14 cellular contexts compared by ENCODE assay signal in the genomic region with DNA sequence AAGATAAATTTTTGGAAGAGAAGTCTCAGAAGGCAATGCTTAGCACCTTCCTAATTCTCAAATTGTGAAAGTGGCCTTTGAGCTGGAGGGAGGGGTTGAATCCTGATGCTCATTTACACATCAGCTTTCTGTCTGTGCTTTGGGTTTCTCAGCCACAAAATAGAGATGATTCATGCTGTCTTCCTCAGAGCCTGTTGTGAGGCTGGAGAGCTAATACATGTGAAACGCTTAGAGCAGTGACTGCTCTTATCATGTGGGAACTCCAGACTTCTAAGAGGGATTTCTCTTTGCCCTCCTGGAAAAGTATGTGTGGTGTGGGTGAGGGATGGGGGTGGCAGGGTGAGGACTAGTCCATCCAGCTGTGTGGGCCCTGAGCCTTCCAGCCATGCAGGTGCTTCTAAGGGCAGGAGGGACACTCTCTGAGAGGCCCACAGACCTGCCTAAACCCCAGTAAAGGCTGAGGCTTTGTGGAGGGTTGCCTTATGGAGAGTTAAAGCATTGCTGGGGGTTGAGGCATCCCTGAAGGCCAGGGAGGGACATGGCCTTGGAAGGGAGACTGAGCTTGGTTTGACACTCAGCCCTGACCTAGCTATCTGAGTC. TPM values are rescaled to one million over a fixed set of nuclear protein-coding genes. Genes with fewer than 3 reads are reported as not detected.
DNase-seq lines count a peak whose midpoint lies in the region; ATAC-seq, FAIRE-seq and TF ChIP-seq lines count a peak whose summit lies in the region.
"Had no signal": no experiment of that assay in that cellular context is flagged by ENCODE, and none has a peak within 500 bp of the region (broad histone marks: within the 10 kb centered on the region; RNA-seq: fewer than 3 reads in every experiment).

No MANE protein-coding gene starts in this region.

- H3K9ac ChIP-seq in PC-3 (ENCODE audit: low read length) = no peak overlapping the region

- H3K27ac ChIP-seq in PC-3 (ENCODE audit: low read length) = no peak overlapping the region
- H3K27ac ChIP-seq: gastrocnemius medialis had no signal

- no peaks in the 10 kb centered on the region for H3K79me2 ChIP-seq in PC-3 (ENCODE audit: low read length)

- H3K9me3 Mint-ChIP-seq in activated naive CD4-positive, alpha-beta T cell treated with anti-CD3 and anti-CD28 coated beads, Interleukin-2, amount 10 ng/mL, durations not matched to agents 7 days and 5 days = no peaks in the 10 kb centered on the region
- H3K9me3 Mint-ChIP-seq in activated naive CD4-positive, alpha-beta T cell treated with anti-CD3 and anti-CD28 coated beads for 36 hours = no peaks in the 10 kb centered on the region

- peak; percentile 48 for ATAC-seq in PC-3
- ATAC-seq: gastrocnemius medialis had no signal

- H3K9me3 ChIP-seq in PC-3 (ENCODE audit: low read length) = no peaks in the 10 kb centered on the region
- H3K9me3 ChIP-seq: BE2C, gastrocnemius medialis had no signal

- H3K36me3 ChIP-seq in PC-3 (ENCODE audit: low read depth, low read length) = no peaks in the 10 kb centered on the region
- H3K36me3 ChIP-seq: BE2C, gastrocnemius medialis had no signal

- H3K4me2 ChIP-seq in PC-3 (ENCODE audit: low read length) = no peak overlapping the region

- no peak for DNase-seq in activated naive CD4-positive, alpha-beta T cell treated with anti-CD3 and anti-CD28 coated beads, Interleukin-2, amount 10 ng/mL, durations not matched to agents 7 days and 5 days
- no peak for DNase-seq in activated naive CD4-positive, alpha-beta T cell treated with anti-CD3 and anti-CD28 coated beads for 36 hours
- DNase-seq in PC-3 (peak; percentile 58), foreskin fibroblast (peak; percentile 43 to 53), urothelium cell line (ENCODE audit: low spot score) (peak; percentile 41), cerebellar nuclear complex (lab: John Stamatoyannopoulos, UW) (no peak), DMS 273 treated with DMSO at 0.1 percent for 48 hours (lab: John Stamatoyannopoulos, UW) (no peak), HK-2 (ENCODE audit: unreplicated experiment) (no peak)
- DNase-seq: activated effector memory CD4-positive, alpha-beta T cell treated with Interleukin-2 at 50 U/mL for 16 hours; BE2C; gastrocnemius medialis; NCI-H1436 had no signal

- H3K27ac Mint-ChIP-seq in activated naive CD4-positive, alpha-beta T cell treated with anti-CD3 and anti-CD28 coated beads, Interleukin-2, amount 10 ng/mL, durations not matched to agents 7 days and 5 days = peak overlapping the region; percentile 30
- no peak overlapping the region for H3K27ac Mint-ChIP-seq in activated naive CD4-positive, alpha-beta T cell treated with anti-CD3 and anti-CD28 coated beads for 36 hours

- peaks cover 3% of the 10 kb centered on the region; the same call in 1 of the 2 replicates for H3K27me3 ChIP-seq in PC-3 (ENCODE audit: low read length)

- no peak overlapping the region for H3K4me3 Mint-ChIP-seq in activated naive CD4-positive, alpha-beta T cell treated with anti-CD3 and anti-CD28 coated beads, Interleukin-2, amount 10 ng/mL, durations not matched to agents 7 days and 5 days
- H3K4me3 Mint-ChIP-seq in activated naive CD4-positive, alpha-beta T cell treated with anti-CD3 and anti-CD28 coated beads for 36 hours = no peak overlapping the region

- H3K9me2 ChIP-seq in PC-3 (replicated peaks; ENCODE audit: low read length) = no peaks in the 10 kb centered on the region

- POLR2A ChIA-PET in PC-3 (lab: Charles Lee; ENCODE audit: unreplicated experiment) = interaction anchor here (0.7 kb wide), 1 partner anchor 13 kb away, joined by 3 read pairs; no protein-coding TSS in a partner anchor

- H3K4me1 Mint-ChIP-seq in activated naive CD4-positive, alpha-beta T cell treated with anti-CD3 and anti-CD28 coated beads, Interleukin-2, amount 10 ng/mL, durations not matched to agents 7 days and 5 days = peaks cover 10% of the 10 kb centered on the region
- H3K4me1 Mint-ChIP-seq in activated naive CD4-positive, alpha-beta T cell treated with anti-CD3 and anti-CD28 coated beads for 36 hours (ENCODE audit: low read depth) = peaks cover 21% of the 10 kb centered on the region

- peaks cover 9% of the 10 kb centered on the region; the same call in 1 of the 2 replicates for H3K4me1 ChIP-seq in PC-3 (ENCODE audit: insufficient read depth, low read length)
- H3K4me1 ChIP-seq: BE2C had no signal

- TF ChIP-seq CTCF in PC-3 (conservative IDR thresholded peaks at IDR 0.05; ENCODE audit: low read depth, low read length) (no peak), foreskin fibroblast (IDR thresholded peaks at IDR 0.05; ENCODE audit: low read depth, low read length) (no peak)

- CTCF ChIA-PET in activated naive CD4-positive, alpha-beta T cell treated with anti-CD3 and anti-CD28 coated beads, Interleukin-2, amount 10 ng/mL, durations not matched to agents 7 days and 5 days (lab: Charles Lee) = interaction anchor here (0.8 to 1.0 kb wide), 3 partner anchors 28 to 683 kb away, joined by 3 to 4 read pairs (median 3); no protein-coding TSS in a partner anchor
- CTCF ChIA-PET in activated naive CD4-positive, alpha-beta T cell treated with anti-CD3 and anti-CD28 coated beads for 36 hours (lab: Charles Lee) = no interaction called here
- CTCF ChIA-PET in PC-3 (lab: Charles Lee) = interaction anchor here (0.7 to 1.1 kb wide), 2 partner anchors 160 to 368 kb away, joined by 3 to 10 read pairs; no protein-coding TSS in a partner anchor

- no peak overlapping the region for H2AFZ ChIP-seq in PC-3 (ENCODE audit: low read length)

- no peaks in the 10 kb centered on the region for H4K20me1 ChIP-seq in PC-3 (ENCODE audit: low read length)

- H3K4me3 ChIP-seq in PC-3 (ENCODE audit: low read length) (no peak overlapping the region), foreskin fibroblast (ENCODE audit: low read depth in 1 of 2, low read length in 2 of 2) (no peak overlapping the region)
- H3K4me3 ChIP-seq: gastrocnemius medialis had no signal

- no peaks in the 10 kb centered on the region for H3F3A ChIP-seq in PC-3 (ENCODE audit: low read length, unreplicated experiment)

- peak; percentile 30 for FAIRE-seq in urothelium cell line (lab: Jason Lieb, UNC)
- FAIRE-seq: GM19239 had no signal

- H3K36me3 Mint-ChIP-seq in activated naive CD4-positive, alpha-beta T cell treated with anti-CD3 and anti-CD28 coated beads, Interleukin-2, amount 10 ng/mL, durations not matched to agents 7 days and 5 days = no peaks in the 10 kb centered on the region
- H3K36me3 Mint-ChIP-seq in activated naive CD4-positive, alpha-beta T cell treated with anti-CD3 and anti-CD28 coated beads for 36 hours (ENCODE audit: low read depth) = no peaks in the 10 kb centered on the region

- BruUV-seq in PC-3 (replicated peaks; lab: Mats Ljungman, UMichigan) = no TSS peak

- H3K27me3 Mint-ChIP-seq in activated naive CD4-positive, alpha-beta T cell treated with anti-CD3 and anti-CD28 coated beads, Interleukin-2, amount 10 ng/mL, durations not matched to agents 7 days and 5 days = peaks cover 92% of the 10 kb centered on the region
- H3K27me3 Mint-ChIP-seq in activated naive CD4-positive, alpha-beta T cell treated with anti-CD3 and anti-CD28 coated beads for 36 hours (ENCODE audit: low read depth) = peaks cover 76% of the 10 kb centered on the region

- intact Hi-C loops in activated naive CD4-positive, alpha-beta T cell treated with anti-CD3 and anti-CD28 coated beads for 36 hours (cut with micrococcal nuclease) = loop anchor here (2.0 kb wide), 1 partner anchor 15 kb away; no protein-coding TSS in a partner anchor
- intact Hi-C loops in PC-3 (cut with micrococcal nuclease) = loop anchor here (5.0 kb wide), 1 partner anchor 184 kb away; no protein-coding TSS in a partner anchor

RNA-seq across cellular contexts. Expression of gene EVX1, which starts 4.8 kb away (rescaled TPM):
- total RNA-seq in activated naive CD4-positive, alpha-beta T cell treated with anti-CD3 and anti-CD28 coated beads for 36 hours = not detected
- 0.33 and 0.35 TPM in 2 replicates for total RNA-seq in PC-3 (2014; rRNA removed)
- total RNA-seq: gastrocnemius medialis, lung microvascular endothelial cell had no signal

RNA-seq across cellular contexts. Expression of gene HOXA13, which starts 37.9 kb away (rescaled TPM):
- total RNA-seq in activated naive CD4-positive, alpha-beta T cell treated with anti-CD3 and anti-CD28 coated beads for 36 hours = not detected
- 12.1 and 14.9 TPM in 2 replicates for total RNA-seq in PC-3 (2014; rRNA removed)
- total RNA-seq: lung microvascular endothelial cell had no signal

RNA-seq across cellular contexts. Expression of gene HOXA11, which starts 52.8 kb away (rescaled TPM):
- total RNA-seq in activated naive CD4-positive, alpha-beta T cell treated with anti-CD3 and anti-CD28 coated beads for 36 hours = not detected
- total RNA-seq in PC-3 (2014; rRNA removed) = 26.6 and 31.4 TPM in 2 replicates
- total RNA-seq: lung microvascular endothelial cell had no signal

Comparison
In these comparisons a context has a peak if more than half of its experiments do, and no peak if none do; other contexts are left out.
1. DNase-seq: peak in PC-3 (single experiment), foreskin fibroblast (2 of 2) and urothelium cell line (single experiment); none in activated naive CD4-positive, alpha-beta T cell treated with anti-CD3 and anti-CD28 coated beads, Interleukin-2, amount 10 ng/mL, durations not matched to agents 7 days and 5 days (single experiment), activated naive CD4-positive, alpha-beta T cell treated with anti-CD3 and anti-CD28 coated beads for 36 hours (single experiment), cerebellar nuclear complex (0 of 2), DMS 273 treated with DMSO at 0.1 percent for 48 hours (single experiment) and HK-2 (single experiment).
2. RNA of gene HOXA13, which starts 37.9 kb away (total RNA-seq): 12.1 to 14.9 TPM in PC-3; not detected in activated naive CD4-positive, alpha-beta T cell treated with anti-CD3 and anti-CD28 coated beads for 36 hours; every median in the first group is over 10 times any median in the second.
3. RNA of gene HOXA11, which starts 52.8 kb away (total RNA-seq): 26.6 to 31.4 TPM in PC-3; not detected in activated naive CD4-positive, alpha-beta T cell treated with anti-CD3 and anti-CD28 coated beads for 36 hours; every median in the first group is over 10 times any median in the second.